8 cellular contexts compared by ENCODE assay signal in the genomic region with DNA sequence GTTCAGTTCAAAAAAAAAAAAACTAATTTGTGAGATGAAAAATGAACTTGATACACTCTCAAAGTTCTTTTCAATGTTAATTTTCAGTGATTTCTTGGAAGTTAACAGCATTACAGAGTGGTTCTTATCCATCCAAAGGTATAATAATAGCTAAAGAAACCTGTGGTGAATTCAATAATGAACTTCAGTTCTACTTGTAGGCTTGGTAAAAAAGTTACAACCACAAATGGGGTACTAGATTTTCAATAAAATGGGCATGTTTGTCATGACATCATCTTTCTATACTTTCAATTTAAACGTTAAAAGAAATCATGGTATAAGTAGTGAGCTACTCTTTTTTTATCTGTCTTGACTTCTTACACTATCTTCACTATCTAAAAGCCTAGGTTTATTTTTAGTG.
"Had no signal": no experiment of that assay in that cellular context is flagged by ENCODE, and none has a peak within 500 bp of the region (broad histone marks: within the 10 kb centered on the region; RNA-seq: fewer than 3 reads in every experiment).

No MANE protein-coding gene starts in this region.

- H3K36me3 Mint-ChIP-seq: IgD-negative memory B cell had no signal

- FAIRE-seq: HepG2, HTR-8/SVneo, K562 had no signal

- DNase-seq: IMR-90, KBM-7, KG1 had no signal

- H3K4me3 ChIP-seq: K562 had no signal

- H3K27ac Mint-ChIP-seq: IgD-negative memory B cell had no signal

- H3K27me3 Mint-ChIP-seq: IgD-negative memory B cell had no signal

- H3K4me1 Mint-ChIP-seq: IgD-negative memory B cell had no signal

- H3K9me3 Mint-ChIP-seq: IgD-negative memory B cell had no signal

- H3K27ac ChIP-seq: HL-60 had no signal

- ATAC-seq: HepG2, K562 had no signal

- H3K4me3 Mint-ChIP-seq: IgD-negative memory B cell had no signal
